7 cellular contexts compared by ENCODE assay signal in the genomic region with DNA sequence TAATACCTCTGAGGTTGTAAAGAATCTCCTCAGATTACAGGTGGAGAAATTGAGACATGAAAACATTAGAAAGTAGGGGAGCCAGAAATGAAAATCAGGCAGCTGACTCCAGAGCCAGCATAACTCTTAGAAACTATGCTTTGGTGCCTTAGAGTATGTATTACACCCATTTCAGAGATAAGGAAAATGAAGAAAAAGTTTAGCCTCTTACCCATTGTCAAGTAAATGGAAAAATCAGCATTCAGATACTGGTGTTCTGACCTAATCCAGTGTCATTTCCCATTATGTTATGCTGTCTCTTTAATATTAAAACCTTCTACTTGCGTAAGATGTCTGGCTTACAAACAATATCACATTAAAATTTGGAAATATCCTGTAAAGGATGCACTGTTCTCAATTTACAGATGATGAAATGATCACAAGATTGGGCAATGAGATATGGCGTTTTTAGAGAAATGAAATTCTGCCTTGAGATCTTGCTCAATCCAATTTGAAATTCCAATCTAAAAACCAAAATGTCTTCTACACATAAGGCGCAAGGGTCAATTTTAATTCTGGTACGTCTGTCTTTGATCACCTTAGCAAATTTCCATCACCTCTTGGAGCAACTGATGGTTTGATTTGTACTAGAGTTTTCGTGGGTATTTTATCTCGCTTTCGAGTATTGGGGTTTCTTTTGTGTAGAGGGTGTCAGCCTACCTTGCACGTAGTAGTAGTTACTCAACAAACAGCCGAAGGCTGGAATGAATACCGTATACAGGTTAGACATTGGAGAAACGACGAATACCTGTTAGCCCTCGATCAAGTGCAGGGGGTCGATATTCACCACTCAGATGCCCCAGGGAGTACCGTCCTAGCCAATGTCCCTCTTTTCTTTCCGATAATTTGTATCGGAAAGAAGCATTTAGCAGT. TPM values are rescaled to one million over a fixed set of nuclear protein-coding genes. Genes with fewer than 3 reads are reported as not detected.
DNase-seq lines count a peak whose midpoint lies in the region.

No MANE protein-coding gene starts in this region.

- no peaks in the 10 kb centered on the region for H3K27me3 ChIP-seq in GM23248 (replicated peaks; ENCODE audit: insufficient read depth)
- H3K27me3 ChIP-seq in muscle layer of duodenum (ENCODE audit: low read depth, low read length): no peaks in the 10 kb centered on the region

- H4K20me1 ChIP-seq in GM23248 (ENCODE audit: insufficient read depth): no peaks in the 10 kb centered on the region

- H3K4me2 ChIP-seq in GM23248 (ENCODE audit: unreplicated experiment): peak overlapping the region; percentile 99

- peak overlapping the region; percentile 99 for H3K9ac ChIP-seq in GM23248

- no peaks in the 10 kb centered on the region for H3K9me2 ChIP-seq in GM23248 (ENCODE audit: insufficient read depth)

- H3K4me1 ChIP-seq in GM23248 (ENCODE audit: insufficient read depth) (peaks cover 47% of the 10 kb centered on the region), muscle layer of duodenum (ENCODE audit: control insufficient read depth in 1 of 2, insufficient read depth in 2 of 2, low read length in 2 of 2) (peaks cover 0 to 33% of the 10 kb centered on the region in 2 donors)

- in situ Hi-C loops in GM23248 (cut with MboI): no loop called here

- H3K27ac ChIP-seq in GM23248 (peak overlapping the region; percentile 100), muscle layer of duodenum (ENCODE audit: low read length) (peak overlapping the region; percentile 96)

- intact Hi-C loops in posterior vena cava (cut with DNase I): no loop called here

- H3F3A ChIP-seq in GM23248 (ENCODE audit: insufficient read depth): peaks cover 17% of the 10 kb centered on the region

- H2AFZ ChIP-seq in GM23248: peak overlapping the region; percentile 82

- DNase-seq in GM23248: peak; percentile 76
- peak; percentile 40 for DNase-seq in RKO (ENCODE audit: low spot score)
- peak; percentile 3 for DNase-seq in effector CD4-positive, alpha-beta T cell
- no peak for DNase-seq in posterior vena cava (ENCODE audit: low spot score)
- DNase-seq in OCI-M2 (lab: John Stamatoyannopoulos, UW; ENCODE audit: unreplicated experiment): no peak
- no peak for DNase-seq in mucosa of gallbladder (ENCODE audit: low spot score)

- H3K36me3 ChIP-seq in GM23248 (ENCODE audit: low read depth) (0 out of 2 replicates have a peak, but pooled peaks cover 5% of the 10 kb centered on the region), muscle layer of duodenum (ENCODE audit: control insufficient read depth in 1 of 2, insufficient read depth in 2 of 2, low read length in 2 of 2) (peaks cover 0 to 22% of the 10 kb centered on the region in 2 donors)

- H3K9me3 ChIP-seq in GM23248 (ENCODE audit: low read depth) (no peaks in the 10 kb centered on the region), muscle layer of duodenum (ENCODE audit: control insufficient read depth in 1 of 2, low read length in 2 of 2) (peaks cover 0 to 7% of the 10 kb centered on the region in 2 donors)

- H3K4me3 ChIP-seq in GM23248 (peak overlapping the region; percentile 88), muscle layer of duodenum (ENCODE audit: low read depth in 1 of 2, low read length in 2 of 2) (peak overlapping the region; percentile 79 to 92)

- H3K79me2 ChIP-seq in GM23248 (ENCODE audit: insufficient read depth): peaks cover 86% of the 10 kb centered on the region

- WGBS in GM23248 (ENCODE audit: low coverage in 1 of 2, low lambda C conversion rate in 2 of 2, missing lambda C conversion rate in 2 of 2), 2 experiments: 7 to 8% methylated on average over 17 of the region's 17 CpGs

RNA-seq across cellular contexts. Expression of a gene that starts 0.9 kb away (rescaled TPM):
- total RNA-seq in GM23248 (2014; rRNA removed; shearing (Covaris generic)): 3.5 and 4.2 TPM in 2 replicates
- polyA plus RNA-seq in GM23248 (2016; fragmentation: Nextera tagmentation; extraction: Ambion mirVana): 2.1 TPM in 2 replicates
- total RNA-seq in posterior vena cava (1 to 10 TPM; 2.2 to 2.4 TPM), mucosa of gallbladder (1.4 TPM)

RNA-seq across cellular contexts. Expression of a gene that starts 1.0 kb away (rescaled TPM):
- 33.5 and 42.9 TPM in 2 replicates for total RNA-seq in GM23248 (2014; rRNA removed; shearing (Covaris generic))
- polyA plus RNA-seq in GM23248 (2016; fragmentation: Nextera tagmentation; extraction: Ambion mirVana): 88.4 and 95.4 TPM in 2 replicates
- total RNA-seq in posterior vena cava (10 to 100 TPM; 71.0 to 75.0 TPM), mucosa of gallbladder (55.1 TPM)

Comparison
In these comparisons a context has a peak if more than half of its experiments do, and no peak if none do; other contexts are left out.
1. DNase-seq: peak in GM23248 (single experiment), RKO (single experiment) and effector CD4-positive, alpha-beta T cell (single experiment); none in posterior vena cava (single experiment), OCI-M2 (single experiment) and mucosa of gallbladder (single experiment).